ENCODE assay signal across 1 cellular context in the genomic region with DNA sequence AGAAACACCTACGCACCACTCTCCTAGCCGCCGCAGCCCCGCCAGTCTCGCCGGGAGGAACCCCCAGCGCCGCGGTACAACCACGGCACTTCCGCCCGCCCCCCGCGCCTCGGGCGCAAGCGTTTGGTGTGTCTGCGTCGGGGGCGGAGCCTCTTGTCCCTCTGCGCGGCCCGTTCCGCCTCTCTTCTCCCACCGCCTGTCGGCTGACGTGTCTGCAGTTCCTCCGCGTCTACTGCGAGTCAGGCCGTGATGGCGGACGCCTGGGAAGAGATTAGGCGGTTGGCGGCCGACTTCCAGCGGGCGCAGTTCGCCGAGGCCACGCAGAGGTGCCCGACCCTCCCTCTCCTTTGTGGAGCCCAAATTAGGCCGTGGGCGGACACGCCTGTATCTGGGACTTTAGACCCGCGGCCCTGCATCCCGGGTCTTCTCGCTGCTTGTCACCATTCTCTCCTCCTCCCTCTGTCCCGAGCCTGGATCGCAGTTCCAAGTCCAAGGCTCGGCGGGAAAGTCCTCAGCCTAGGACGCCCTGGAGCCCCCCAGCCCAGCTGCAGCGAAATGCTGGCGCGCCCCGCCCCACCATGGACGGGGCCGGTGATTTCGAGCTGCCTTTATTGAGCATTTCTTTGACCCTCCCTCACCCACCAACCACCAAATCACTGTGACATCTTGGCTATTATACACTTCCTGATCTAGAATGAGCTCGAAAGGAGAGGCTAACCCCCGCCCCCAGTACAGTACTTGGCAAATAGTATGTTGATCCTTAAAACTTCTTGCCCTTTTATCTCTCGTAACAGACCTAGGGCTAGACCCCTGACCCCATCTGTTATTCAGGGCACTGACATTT.
TF ChIP-seq lines count a peak whose summit lies in the region.

UFL1 (plus strand) TSS at position 182 of the 844 bp plus-strand sequence; CDS start at position 250, 68 bp downstream.

TF ChIP-seq in SK-N-SH, 30 proteins besides CTCF, POLR2A, EP300 and RAD21 (continued from another document):
- TF ChIP-seq ELF1 (IDR thresholded peaks at IDR 0.05) (peak; percentile 83), MXI1 (IDR thresholded peaks at IDR 0.05; ENCODE audit: low read depth, low read length) (peak; percentile 68), FOXJ3 (CRISPR knock-in tag; IDR thresholded peaks at IDR 0.05) (peak; percentile 70), JUND (IDR thresholded peaks at IDR 0.05) (no peak), SMC3 (IDR thresholded peaks at IDR 0.05; ENCODE audit: low read depth, low read length) (no peak), RCOR1 (IDR thresholded peaks at IDR 0.05; ENCODE audit: low read length) (no peak), MAX (IDR thresholded peaks at IDR 0.05; ENCODE audit: low read depth) (peak; percentile 80; the same call in 1 of the 2 replicates), FOSL2 (IDR thresholded peaks at IDR 0.05; ENCODE audit: borderline replicate concordance, low read depth) (no peak), SIN3A (IDR thresholded peaks at IDR 0.05; ENCODE audit: borderline replicate concordance, low read depth, low read length) (peak; percentile 94), RFX5 (IDR thresholded peaks at IDR 0.05; ENCODE audit: low read length) (no peak), ZBTB33 (IDR thresholded peaks at IDR 0.05; ENCODE audit: borderline replicate concordance, low read depth) (no peak), NRF1 (IDR thresholded peaks at IDR 0.05; ENCODE audit: low read depth, low read length) (peak; percentile 63), MEF2A (IDR thresholded peaks at IDR 0.05; ENCODE audit: borderline replicate concordance, low read depth) (no peak), FOXM1 (IDR thresholded peaks at IDR 0.05; ENCODE audit: low read depth) (no peak), YY1 (IDR thresholded peaks at IDR 0.05; ENCODE audit: low read depth) (peak; percentile 91), POLR2AphosphoS5 (IDR thresholded peaks at IDR 0.05; ENCODE audit: low read depth, low read length) (peak; percentile 96), NFIC (IDR thresholded peaks at IDR 0.05; ENCODE audit: borderline replicate concordance) (no peak), TCF12 (IDR thresholded peaks at IDR 0.05) (peak; percentile 10; the same call in 1 of the 2 replicates), GATA2 (CRISPR knock-in tag; IDR thresholded peaks at IDR 0.05) (0 out of 2 replicates have a peak, but pooled peaks have one; percentile 23), EZH2phosphoT487 (IDR thresholded peaks at IDR 0.05; ENCODE audit: borderline replicate concordance, low read depth) (no peak), TEAD4 (IDR thresholded peaks at IDR 0.05; ENCODE audit: borderline replicate concordance, insufficient read depth) (no peak)
TF ChIP-seq in SK-N-SH: peak in this region for 14.
